ENCODE assay signal across 1 cellular context in genomic region chr2:222690564-222691200, GRCh38.
TF ChIP-seq lines count a peak whose summit lies in the region.

No MANE protein-coding gene starts in this region.

TF ChIP-seq in HepG2, 621 proteins besides CTCF, POLR2A, EP300 and RAD21 (continued from another document and continues in another):
- TF ChIP-seq ZSCAN12 (CRISPR knock-in tag; IDR thresholded peaks at IDR 0.05) (no peak), ZNF407 (CRISPR knock-in tag; IDR thresholded peaks at IDR 0.05; ENCODE audit: not compliant biosample characterization) (no peak), ZNF362 (CRISPR knock-in tag; IDR thresholded peaks at IDR 0.05; ENCODE audit: borderline replicate concordance) (0 out of 2 replicates have a peak, but pooled peaks have one; percentile 7), KDM3A (CRISPR knock-in tag; IDR thresholded peaks at IDR 0.05; ENCODE audit: low read depth) (0 out of 2 replicates have a peak, but pooled peaks have one; percentile 30), ARID2 (CRISPR knock-in tag; IDR thresholded peaks at IDR 0.05; ENCODE audit: borderline replicate concordance) (no peak), MAF1 (CRISPR knock-in tag; IDR thresholded peaks at IDR 0.05; ENCODE audit: borderline replicate concordance) (no peak), SALL1 (CRISPR knock-in tag; IDR thresholded peaks at IDR 0.05) (peak; percentile 78), ZNF720 (CRISPR knock-in tag; IDR thresholded peaks at IDR 0.05) (no peak), NFIC (IDR thresholded peaks at IDR 0.05; ENCODE audit: low read length) (no peak), ZNF883 (CRISPR knock-in tag; IDR thresholded peaks at IDR 0.05; ENCODE audit: not compliant biosample characterization) (no peak), ZNF207 (IDR thresholded peaks at IDR 0.05; ENCODE audit: borderline replicate concordance) (no peak), ZBTB1 (CRISPR knock-in tag; IDR thresholded peaks at IDR 0.05; ENCODE audit: borderline replicate concordance) (no peak), SMARCE1 (IDR thresholded peaks at IDR 0.05; ENCODE audit: borderline replicate concordance) (no peak), ZSCAN22 (CRISPR knock-in tag; IDR thresholded peaks at IDR 0.05) (no peak), CCDC6 (CRISPR knock-in tag; IDR thresholded peaks at IDR 0.05) (peak; percentile 81), CENPT (CRISPR knock-in tag; IDR thresholded peaks at IDR 0.05; ENCODE audit: low read depth) (no peak), ZMYM4 (CRISPR knock-in tag; IDR thresholded peaks at IDR 0.05) (peak; percentile 91), GABPB1 (CRISPR knock-in tag; IDR thresholded peaks at IDR 0.05) (peak; percentile 66), ZFP82 (CRISPR knock-in tag; IDR thresholded peaks at IDR 0.05; ENCODE audit: borderline replicate concordance) (0 out of 2 replicates have a peak, but pooled peaks have one; percentile 32), ARNT (IDR thresholded peaks at IDR 0.05) (no peak), ZNF33A (CRISPR knock-in tag; IDR thresholded peaks at IDR 0.05; ENCODE audit: borderline replicate concordance) (no peak), RBM39 (IDR thresholded peaks at IDR 0.05; ENCODE audit: low read depth, low read length, poor library complexity, severe bottlenecking) (no peak), ZBTB3 (CRISPR knock-in tag; IDR thresholded peaks at IDR 0.05; ENCODE audit: borderline replicate concordance, low read depth) (no peak), PHF8 (CRISPR knock-in tag; IDR thresholded peaks at IDR 0.05) (no peak), ZBTB7B (CRISPR knock-in tag; IDR thresholded peaks at IDR 0.05) (peak; percentile 56; the same call in 1 of the 2 replicates), MED1 (CRISPR knock-in tag; IDR thresholded peaks at IDR 0.05) (peak; percentile 48; the same call in 1 of the 2 replicates), FOXK1 (CRISPR knock-in tag; IDR thresholded peaks at IDR 0.05; ENCODE audit: borderline replicate concordance, low read depth) (peak; percentile 64; the same call in 1 of the 2 replicates), CBX5 (CRISPR knock-in tag; IDR thresholded peaks at IDR 0.05; ENCODE audit: borderline replicate concordance) (peak; percentile 87; the same call in 1 of the 2 replicates), IRF2 (CRISPR knock-in tag; IDR thresholded peaks at IDR 0.05) (peak; percentile 69; the same call in 1 of the 2 replicates), ZNF652 (CRISPR knock-in tag; IDR thresholded peaks at IDR 0.05; ENCODE audit: borderline replicate concordance, low read depth) (0 out of 2 replicates have a peak, but pooled peaks have one; percentile 19), NR2F6 (IDR thresholded peaks at IDR 0.05) (no peak), NR2F6 (CRISPR knock-in tag; IDR thresholded peaks at IDR 0.05) (peak; percentile 59; the same call in 1 of the 2 replicates), YEATS2 (CRISPR knock-in tag; IDR thresholded peaks at IDR 0.05; ENCODE audit: borderline replicate concordance) (peak; percentile 42; the same call in 1 of the 2 replicates), RNF219 (CRISPR knock-in tag; IDR thresholded peaks at IDR 0.05) (no peak)
- TF ChIP-seq, protein P1, sequence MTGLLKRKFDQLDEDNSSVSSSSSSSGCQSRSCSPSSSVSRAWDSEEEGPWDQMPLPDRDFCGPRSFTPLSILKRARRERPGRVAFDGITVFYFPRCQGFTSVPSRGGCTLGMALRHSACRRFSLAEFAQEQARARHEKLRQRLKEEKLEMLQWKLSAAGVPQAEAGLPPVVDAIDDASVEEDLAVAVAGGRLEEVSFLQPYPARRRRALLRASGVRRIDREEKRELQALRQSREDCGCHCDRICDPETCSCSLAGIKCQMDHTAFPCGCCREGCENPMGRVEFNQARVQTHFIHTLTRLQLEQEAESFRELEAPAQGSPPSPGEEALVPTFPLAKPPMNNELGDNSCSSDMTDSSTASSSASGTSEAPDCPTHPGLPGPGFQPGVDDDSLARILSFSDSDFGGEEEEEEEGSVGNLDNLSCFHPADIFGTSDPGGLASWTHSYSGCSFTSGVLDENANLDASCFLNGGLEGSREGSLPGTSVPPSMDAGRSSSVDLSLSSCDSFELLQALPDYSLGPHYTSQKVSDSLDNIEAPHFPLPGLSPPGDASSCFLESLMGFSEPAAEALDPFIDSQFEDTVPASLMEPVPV (CRISPR knock-in tag; IDR thresholded peaks at IDR 0.05): no peak
- TF ChIP-seq, protein P2, sequence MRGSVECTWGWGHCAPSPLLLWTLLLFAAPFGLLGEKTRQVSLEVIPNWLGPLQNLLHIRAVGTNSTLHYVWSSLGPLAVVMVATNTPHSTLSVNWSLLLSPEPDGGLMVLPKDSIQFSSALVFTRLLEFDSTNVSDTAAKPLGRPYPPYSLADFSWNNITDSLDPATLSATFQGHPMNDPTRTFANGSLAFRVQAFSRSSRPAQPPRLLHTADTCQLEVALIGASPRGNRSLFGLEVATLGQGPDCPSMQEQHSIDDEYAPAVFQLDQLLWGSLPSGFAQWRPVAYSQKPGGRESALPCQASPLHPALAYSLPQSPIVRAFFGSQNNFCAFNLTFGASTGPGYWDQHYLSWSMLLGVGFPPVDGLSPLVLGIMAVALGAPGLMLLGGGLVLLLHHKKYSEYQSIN (CRISPR knock-in tag; IDR thresholded peaks at IDR 0.05; ENCODE audit: borderline replicate concordance): no peak
- TF ChIP-seq, protein P3, sequence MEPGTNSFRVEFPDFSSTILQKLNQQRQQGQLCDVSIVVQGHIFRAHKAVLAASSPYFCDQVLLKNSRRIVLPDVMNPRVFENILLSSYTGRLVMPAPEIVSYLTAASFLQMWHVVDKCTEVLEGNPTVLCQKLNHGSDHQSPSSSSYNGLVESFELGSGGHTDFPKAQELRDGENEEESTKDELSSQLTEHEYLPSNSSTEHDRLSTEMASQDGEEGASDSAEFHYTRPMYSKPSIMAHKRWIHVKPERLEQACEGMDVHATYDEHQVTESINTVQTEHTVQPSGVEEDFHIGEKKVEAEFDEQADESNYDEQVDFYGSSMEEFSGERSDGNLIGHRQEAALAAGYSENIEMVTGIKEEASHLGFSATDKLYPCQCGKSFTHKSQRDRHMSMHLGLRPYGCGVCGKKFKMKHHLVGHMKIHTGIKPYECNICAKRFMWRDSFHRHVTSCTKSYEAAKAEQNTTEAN (CRISPR knock-in tag; conservative IDR thresholded peaks at IDR 0.05): 0 out of 2 replicates have a peak, but pooled peaks have one; percentile 31
- TF ChIP-seq, protein P4, sequence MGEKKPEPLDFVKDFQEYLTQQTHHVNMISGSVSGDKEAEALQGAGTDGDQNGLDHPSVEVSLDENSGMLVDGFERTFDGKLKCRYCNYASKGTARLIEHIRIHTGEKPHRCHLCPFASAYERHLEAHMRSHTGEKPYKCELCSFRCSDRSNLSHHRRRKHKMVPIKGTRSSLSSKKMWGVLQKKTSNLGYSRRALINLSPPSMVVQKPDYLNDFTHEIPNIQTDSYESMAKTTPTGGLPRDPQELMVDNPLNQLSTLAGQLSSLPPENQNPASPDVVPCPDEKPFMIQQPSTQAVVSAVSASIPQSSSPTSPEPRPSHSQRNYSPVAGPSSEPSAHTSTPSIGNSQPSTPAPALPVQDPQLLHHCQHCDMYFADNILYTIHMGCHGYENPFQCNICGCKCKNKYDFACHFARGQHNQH (CRISPR knock-in tag; IDR thresholded peaks at IDR 0.05): peak; percentile 75; the same call in 1 of the 2 replicates
